In the genomic region with DNA sequence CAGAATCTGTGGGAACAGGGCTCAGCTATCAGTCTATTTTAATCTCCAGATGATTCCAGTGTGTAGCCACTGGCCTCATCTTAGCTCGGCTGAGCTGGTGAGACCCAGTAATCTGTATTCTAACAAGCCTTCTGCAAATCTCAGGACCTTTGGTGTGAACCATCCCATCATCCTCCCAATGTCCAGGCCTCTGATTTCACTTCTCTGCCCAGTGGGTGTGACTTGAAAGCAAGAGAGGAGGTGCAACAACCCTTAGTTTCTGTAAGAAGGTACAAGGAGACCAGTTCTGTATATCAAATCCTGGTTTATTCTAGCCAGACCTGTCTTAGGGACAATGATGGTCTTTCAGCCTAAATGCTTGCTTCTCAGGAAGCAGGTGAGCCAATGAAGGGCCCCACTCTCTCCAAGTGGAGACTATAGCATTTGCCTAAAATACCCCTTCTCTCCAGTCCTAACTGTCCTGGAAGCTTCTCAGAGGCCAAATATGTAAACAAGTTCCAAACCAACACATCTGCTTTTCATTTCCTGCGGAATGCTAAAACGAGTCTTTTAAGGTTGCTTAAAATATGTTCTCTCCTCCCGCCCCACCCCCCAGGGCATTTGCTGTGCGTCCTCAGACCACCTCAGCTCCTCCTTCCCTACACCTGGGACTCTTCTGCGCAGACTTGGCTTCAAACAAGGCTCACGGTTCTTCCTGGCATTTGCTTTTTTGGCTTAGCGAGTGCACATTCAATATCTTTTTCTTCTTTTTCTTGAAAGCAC, we compare ENCODE assay signal across 9 cellular contexts.
A peak's percentile ranks its signal among the peaks of the same experiment; 100 is the strongest.
DNase-seq lines count a peak whose midpoint lies in the region; ATAC-seq, FAIRE-seq and TF ChIP-seq lines count a peak whose summit lies in the region.
"Had no signal": no experiment of that assay in that cellular context is flagged by ENCODE, and none has a peak within 500 bp of the region (broad histone marks: within the 10 kb centered on the region; RNA-seq: fewer than 3 reads in every experiment).

No MANE protein-coding gene starts in this region.

- H3K9me3 ChIP-seq in right atrium auricular region, result no peaks in the 10 kb centered on the region
- H3K9me3 ChIP-seq in GM12878 (replicated peaks; ENCODE audit: control insufficient read depth, insufficient read depth, low read length), result no peaks in the 10 kb centered on the region
- H3K9me3 ChIP-seq in mesodermal cell (ENCODE audit: control insufficient read depth, low read length), result no peaks in the 10 kb centered on the region

- no TSS peak for BruUV-seq in GM12878 (replicated peaks; lab: Mats Ljungman, UMichigan)

- H3K4me1 ChIP-seq in right atrium auricular region (peaks cover 0 to 10% of the 10 kb centered on the region in 2 donors), GM12878 (ENCODE audit: control insufficient read depth, insufficient read depth, low read length) (peaks cover 43% of the 10 kb centered on the region), mesodermal cell (ENCODE audit: control insufficient read depth, insufficient read depth, low read length, poor library complexity, severe bottlenecking) (peaks cover 28% of the 10 kb centered on the region)

- no peak overlapping the region for H3K4me2 ChIP-seq in GM12878 (ENCODE audit: control insufficient read depth, insufficient read depth)

- DNase-seq in left ventricle myocardium superior (peak; percentile 32), right atrium auricular region (ENCODE audit: low spot score) (no peak), GM12878 (ENCODE audit: low read depth, low spot score) (no peak), HT-29 (ENCODE audit: low spot score) (no peak), D341Med (ENCODE audit: low spot score) (no peak), NAMALWA (ENCODE audit: low spot score) (no peak)
- DNase-seq: RPMI8226 had no signal

- H2AFZ ChIP-seq in GM12878 (ENCODE audit: control insufficient read depth, low read depth, low read length), result no peak overlapping the region

- intact Hi-C loops in left ventricle myocardium superior (cut with micrococcal nuclease) (no loop called here), GM12878 (cut with micrococcal nuclease; ENCODE audit: unreplicated experiment) (no loop called here)

- no peak overlapping the region for H3K9ac ChIP-seq in GM12878 (ENCODE audit: control insufficient read depth, insufficient read depth, low read length)

- in situ Hi-C loops in GM12878 (cut with MboI), result no loop called here

- no peaks in the 10 kb centered on the region for H4K20me1 ChIP-seq in GM12878 (ENCODE audit: control insufficient read depth, insufficient read depth)

- TF ChIP-seq RAD21 in GM12878 (IDR thresholded peaks at IDR 0.05; ENCODE audit: insufficient read depth, low read depth, low read length), result no peak

- no peaks in the 10 kb centered on the region for H3K27me3 ChIP-seq in right atrium auricular region
- no peaks in the 10 kb centered on the region for H3K27me3 ChIP-seq in GM12878 (replicated peaks in 1 of 2; ENCODE audit: control insufficient read depth in 2 of 2, insufficient read depth in 2 of 2, low read length in 1 of 2)

- TF ChIP-seq CTCF in right atrium auricular region (IDR thresholded peaks at IDR 0.05), result no peak
- TF ChIP-seq CTCF in GM12878 (IDR thresholded peaks at IDR 0.05 in 2 of 3, conservative IDR thresholded peaks at IDR 0.05 in 1 of 3; ENCODE audit: control insufficient read depth in 2 of 3, extremely low read depth in 1 of 3, insufficient read depth in 1 of 3, low read depth in 3 of 3, low read length in 3 of 3), result no peak

- 6% methylated on average over 8 of the region's 8 CpGs for WGBS in GM12878 (ENCODE audit: insufficient coverage, insufficient replicate concordance, low lambda C conversion rate, missing lambda C conversion rate)
- WGBS in mesodermal cell (ENCODE audit: insufficient coverage in 2 of 2), 2 experiments, result 33 to 45% methylated on average over 6 to 8 of the region's 8 CpGs

- CTCF ChIA-PET in GM12878 (lab: Yijun Ruan, JAX), result interaction anchor here (1.9 to 4.5 kb wide), 3 partner anchors 8 to 17 kb away, joined by 5 to 29 read pairs (median 12); no protein-coding TSS in a partner anchor

- ATAC-seq in left ventricle myocardium superior (peak; percentile 36), GM12878 (no peak), HG02763 (IDR thresholded peaks at IDR 0.05; ENCODE audit: unreplicated experiment) (no peak)

- no peaks in the 10 kb centered on the region for H3K36me3 ChIP-seq in right atrium auricular region
- H3K36me3 ChIP-seq in GM12878 (ENCODE audit: control insufficient read depth in 2 of 2, insufficient read depth in 2 of 2, low read length in 1 of 2), result no peaks in the 10 kb centered on the region
- H3K36me3 ChIP-seq in mesodermal cell (ENCODE audit: control insufficient read depth, insufficient read depth, low read length), result no peaks in the 10 kb centered on the region

- peak; percentile 64 for FAIRE-seq in GM12878 (lab: Jason Lieb, UNC)

- RAD21 ChIA-PET in GM12878 (lab: Charles Lee; ENCODE audit: unreplicated experiment), result interaction anchor here (1.5 to 2.2 kb wide), 3 partner anchors 16 to 78 kb away, joined by 3 to 6 read pairs (median 5); a partner anchor contains a TSS

- no peak for TF ChIP-seq EP300 in GM12878 (IDR thresholded peaks at IDR 0.05; ENCODE audit: borderline replicate concordance in 1 of 2, control insufficient read depth in 1 of 2, low read depth in 2 of 2, low read length in 2 of 2)

- TF ChIP-seq POLR2A in GM12878 (IDR thresholded peaks at IDR 0.05; ENCODE audit: low read depth, low read length), result no peak

- POLR2A ChIA-PET in GM12878 (lab: Charles Lee), result interaction anchor here (0.9 to 1.4 kb wide), 3 partner anchors 13 to 21 kb away, joined by 3 to 4 read pairs (median 4); no protein-coding TSS in a partner anchor

- H3K27ac ChIP-seq in right atrium auricular region (no peak overlapping the region), GM12878 (ENCODE audit: control insufficient read depth, insufficient read depth) (no peak overlapping the region), mesodermal cell (ENCODE audit: low read depth, low read length, severe bottlenecking) (peak overlapping the region; percentile 46)

- SMC1A ChIA-PET in GM12878 (lab: Charles Lee; ENCODE audit: uncharacterized antibody, unreplicated experiment), result interaction anchor here (0.9 to 5.6 kb wide), 8 partner anchors 14 to 81 kb away, joined by 3 to 82 read pairs (median 8); no protein-coding TSS in a partner anchor

- H3K4me3 ChIP-seq in right atrium auricular region, result no peak overlapping the region
- no peak overlapping the region for H3K4me3 ChIP-seq in GM12878
- H3K4me3 ChIP-seq in mesodermal cell (ENCODE audit: extremely low read depth, insufficient read depth, low read length, poor library complexity, severe bottlenecking), result no peak overlapping the region

- no peaks in the 10 kb centered on the region for H3K79me2 ChIP-seq in GM12878 (ENCODE audit: control insufficient read depth, insufficient read depth, low read length)

TF ChIP-seq in GM12878, 131 proteins besides CTCF, POLR2A, EP300 and RAD21:
- TF ChIP-seq HDAC6 (IDR thresholded peaks at IDR 0.05; ENCODE audit: unreplicated experiment), result no peak
- 0 out of 2 replicates have a peak, but pooled peaks have one; percentile 11 for TF ChIP-seq EED (IDR thresholded peaks at IDR 0.05; ENCODE audit: low read depth)
